In the genomic region with DNA sequence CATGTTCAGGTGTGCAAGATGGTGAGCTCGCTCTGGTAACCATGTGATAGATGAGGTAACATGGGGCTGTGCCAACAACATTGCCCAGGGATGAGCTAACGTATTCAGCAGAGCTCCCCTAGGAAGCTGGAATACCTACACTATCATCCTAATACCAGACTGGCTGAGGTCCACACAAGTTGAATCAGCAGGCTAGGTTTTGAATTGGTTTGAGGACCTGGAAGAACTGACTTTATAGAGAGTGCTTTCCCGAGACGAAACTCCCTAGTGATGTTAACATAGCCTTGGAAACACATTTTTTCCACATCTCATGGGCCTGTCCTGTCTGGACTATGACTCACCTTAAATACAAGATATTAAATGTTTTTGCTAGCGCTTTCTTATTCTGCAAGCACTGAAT, we compare ENCODE assay signal across 20 cellular contexts. TPM values are rescaled to one million over a fixed set of nuclear protein-coding genes. Genes with fewer than 3 reads are reported as not detected.
DNase-seq lines count a peak whose midpoint lies in the region; ATAC-seq and TF ChIP-seq lines count a peak whose summit lies in the region.
"Had no signal": no experiment of that assay in that cellular context is flagged by ENCODE, and none has a peak within 500 bp of the region (broad histone marks: within the 10 kb centered on the region; RNA-seq: fewer than 3 reads in every experiment).

No MANE protein-coding gene starts in this region.

- ATAC-seq in foreskin keratinocyte, result peak; percentile 94
- ATAC-seq in gastrocnemius medialis, result no peak
- ATAC-seq: Panc1 had no signal

- H3K27me3 ChIP-seq in ascending aorta (no peaks in the 10 kb centered on the region), foreskin keratinocyte (no peaks in the 10 kb centered on the region), gastrocnemius medialis (no peaks in the 10 kb centered on the region)
- H3K27me3 ChIP-seq: suprapubic skin had no signal

- in situ Hi-C loops in gastrocnemius medialis (cut with MboI; ENCODE audit: low sequenced_read_pairs in 4 of 4), result no loop called here

- intact Hi-C loops in ascending aorta (cut with DNase I) (no loop called here), gastrocnemius medialis (cut with DNase I; ENCODE audit: low total_unique reads) (no loop called here)

- POLR2A ChIA-PET in HEK293 (lab: Yijun Ruan, JAX), result no interaction called here

- H3K4me1 ChIP-seq in HEK293 (ENCODE audit: control insufficient read depth, insufficient read depth, low read length) (no peaks in the 10 kb centered on the region), ascending aorta (peaks cover 31 to 67% of the 10 kb centered on the region in 2 donors), foreskin keratinocyte (peaks cover 13% of the 10 kb centered on the region), gastrocnemius medialis (peaks cover 4 to 23% of the 10 kb centered on the region in 2 donors)
- H3K4me1 ChIP-seq: HAP-1 had no signal

- TF ChIP-seq CTCF in HEK293 (tag by site-specific recombination; IDR thresholded peaks at IDR 0.05), result no peak
- no peak for TF ChIP-seq CTCF in ascending aorta (IDR thresholded peaks at IDR 0.05)
- TF ChIP-seq CTCF in foreskin keratinocyte (conservative IDR thresholded peaks at IDR 0.05), result no peak
- no peak for TF ChIP-seq CTCF in gastrocnemius medialis (IDR thresholded peaks at IDR 0.05 in 4 of 5, conservative IDR thresholded peaks at IDR 0.05 in 1 of 5)
- TF ChIP-seq CTCF in GM10266 (IDR thresholded peaks at IDR 0.05; ENCODE audit: control insufficient read depth, insufficient read depth, low read depth, missing control alignments), result no peak

- H3K9me3 ChIP-seq in HEK293 (ENCODE audit: control insufficient read depth, insufficient read depth, low read depth, low read length), result no peaks in the 10 kb centered on the region
- H3K9me3 ChIP-seq in ascending aorta, result no peaks in the 10 kb centered on the region
- no peaks in the 10 kb centered on the region for H3K9me3 ChIP-seq in gastrocnemius medialis
- H3K9me3 ChIP-seq: HAP-1, suprapubic skin had no signal

- H3K4me3 ChIP-seq in HEK293 (ENCODE audit: low read depth, low read length) (no peak overlapping the region), ascending aorta (no peak overlapping the region), gastrocnemius medialis (no peak overlapping the region)
- H3K4me3 ChIP-seq: HAP-1, suprapubic skin had no signal

- DNase-seq in ascending aorta (ENCODE audit: low spot score in 2 of 2) (peak in 1 of 2 donors; percentile 78), foreskin keratinocyte (peak; percentile 98), gastrocnemius medialis (no peak), RPMI8226 (no peak), GM10266 (ENCODE audit: extremely low spot score) (no peak), superior temporal gyrus (ENCODE audit: extremely low spot score) (no peak)
- DNase-seq in stimulated activated CD4-positive, alpha-beta T cell treated with anti-CD3 and anti-CD28 coated beads, Interleukin-12 subunit alpha, Interleukin-12 subunit beta, amount 100 ng/mL, for 4 hours, result no peak
- DNase-seq: activated CD4-positive, alpha-beta T cell treated with anti-CD3 and anti-CD28 coated beads for 1 hour; activated naive CD8-positive, alpha-beta T cell treated with anti-CD3 and anti-CD28 coated beads, Interleukin-2, amount 10 ng/mL, durations not matched to agents 7 days and 5 days; activated T-cell treated with anti-CD3 and anti-CD28 coated beads for 4 hours; cortex of kidney; DMS79 treated with DMSO at 0.1 percent for 48 hours; NCI-H187; NCI-H526 treated with DMSO at 0.1 percent for 48 hours; stimulated activated CD4-positive, alpha-beta T cell treated with anti-CD3 and anti-CD28 coated beads, Interleukin-15, amount 100 ng/mL, for 24 hours had no signal

- H3K27ac ChIP-seq in HEK293 (ENCODE audit: extremely low read depth, low read depth, low read length) (no peak overlapping the region), ascending aorta (peak overlapping the region; percentile 85), foreskin keratinocyte (peak overlapping the region; percentile 79), gastrocnemius medialis (peak overlapping the region in 3 of 4 donors; percentile 9 to 44 (median 33))
- H3K27ac ChIP-seq: C4-2B, suprapubic skin had no signal

- TF ChIP-seq POLR2A in gastrocnemius medialis (IDR thresholded peaks at IDR 0.05), result no peak

- CTCF ChIA-PET in HEK293 (lab: Yijun Ruan, JAX), result no interaction called here

- H3K36me3 ChIP-seq in HEK293 (ENCODE audit: control insufficient read depth in 2 of 2, insufficient read depth in 1 of 2, low read length in 2 of 2) (no peaks in the 10 kb centered on the region), ascending aorta (peaks cover 0 to 4% of the 10 kb centered on the region in 2 donors), gastrocnemius medialis (no peaks in the 10 kb centered on the region)
- H3K36me3 ChIP-seq: HAP-1, suprapubic skin had no signal

TF ChIP-seq in HEK293, 187 proteins besides CTCF, POLR2A, EP300 and RAD21:
- TF ChIP-seq ZNF423 (tag by site-specific recombination; IDR thresholded peaks at IDR 0.05), result no peak
- TF ChIP-seq GLIS1 (tag by site-specific recombination; IDR thresholded peaks at IDR 0.05), result peak; percentile 50

RNA-seq across cellular contexts. Expression of gene IGFBP7, which starts 56.7 kb away (rescaled TPM):
- total RNA-seq in ascending aorta (6,655 TPM), foreskin keratinocyte (201 and 228 TPM in 2 replicates), gastrocnemius medialis (100 to 1,000 TPM; 117 to 241 (median 152) TPM)
- 239 and 292 TPM in 2 replicates for polyA plus RNA-seq in foreskin keratinocyte

Comparison
In these comparisons a context has a peak if more than half of its experiments do, and no peak if none do; other contexts are left out.
1. DNase-seq: peak in foreskin keratinocyte (2 of 2); none in gastrocnemius medialis (0 of 2), RPMI8226 (single experiment), GM10266 (single experiment), superior temporal gyrus (single experiment) and stimulated activated CD4-positive, alpha-beta T cell treated with anti-CD3 and anti-CD28 coated beads, Interleukin-12 subunit alpha, Interleukin-12 subunit beta, amount 100 ng/mL, for 4 hours (single experiment).
2. RNA of gene IGFBP7, which starts 56.7 kb away (total RNA-seq): 6,655 TPM in ascending aorta (single experiment); 201 to 228 TPM in foreskin keratinocyte and 117 to 241 TPM in gastrocnemius medialis; every median in the first group is over 10 times any median in the second.